ENCODE assay signal across 9 cellular contexts in genomic region chr17:81713556-81714411, GRCh38. TPM values are rescaled to one million over a fixed set of nuclear protein-coding genes. Genes with fewer than 3 reads are reported as not detected.
DNase-seq lines count a peak whose midpoint lies in the region; ATAC-seq and TF ChIP-seq lines count a peak whose summit lies in the region.
"Had no signal": no experiment of that assay in that cellular context is flagged by ENCODE, and none has a peak within 500 bp of the region (broad histone marks: within the 10 kb centered on the region; RNA-seq: fewer than 3 reads in every experiment).

No MANE protein-coding gene starts in this region.

- H3K27ac ChIP-seq in Panc1 (ENCODE audit: low read length), result peak overlapping the region; percentile 92
- H3K27ac ChIP-seq in duodenal mucosa (ENCODE audit: low read depth, low read length), result peak overlapping the region; percentile 3
- H3K27ac ChIP-seq: SJSA1 had no signal

- no peaks in the 10 kb centered on the region for H3K27me3 ChIP-seq in Panc1 (ENCODE audit: control insufficient read depth, insufficient read depth, low read length)
- no peaks in the 10 kb centered on the region for H3K27me3 ChIP-seq in duodenal mucosa (ENCODE audit: control insufficient read depth in 1 of 2, insufficient read depth in 2 of 2, low read length in 2 of 2)
- H3K27me3 ChIP-seq: SJSA1 had no signal

- ATAC-seq in Panc1, result peak; percentile 28
- no peak for ATAC-seq in GM19455 (IDR thresholded peaks at IDR 0.05; ENCODE audit: unreplicated experiment)
- ATAC-seq in GM21390 (IDR thresholded peaks at IDR 0.05; ENCODE audit: unreplicated experiment), result no peak

- no peak for TF ChIP-seq CTCF in Panc1 (IDR thresholded peaks at IDR 0.05)
- TF ChIP-seq CTCF in progenitor cell of endocrine pancreas (IDR thresholded peaks at IDR 0.05; ENCODE audit: unreplicated experiment), result no peak

- peak overlapping the region; percentile 91 for H3K4me3 Mint-ChIP-seq in progenitor cell of endocrine pancreas (ENCODE audit: low read depth)

- CTCF ChIA-PET in Panc1 (lab: Charles Lee), result no interaction called here

- H3K27ac Mint-ChIP-seq in progenitor cell of endocrine pancreas, result peak overlapping the region; percentile 97

- H3K9ac ChIP-seq in duodenal mucosa (ENCODE audit: low read depth in 1 of 2, low read length in 2 of 2), result peak overlapping the region; percentile 70 to 75

- H3K9me3 Mint-ChIP-seq in progenitor cell of endocrine pancreas (ENCODE audit: low read depth), result no peaks in the 10 kb centered on the region

- H3K27me3 Mint-ChIP-seq in progenitor cell of endocrine pancreas, result peaks cover 5% of the 10 kb centered on the region

- H3K36me3 ChIP-seq in Panc1 (ENCODE audit: control insufficient read depth, insufficient read depth, low read length), result peaks cover 3% of the 10 kb centered on the region; the same call in 1 of the 2 replicates
- peaks cover 4 to 8% of the 10 kb centered on the region in 2 donors for H3K36me3 ChIP-seq in duodenal mucosa (ENCODE audit: control insufficient read depth in 1 of 2, insufficient read depth in 2 of 2, low read length in 2 of 2)

- POLR2A ChIA-PET in Panc1 (lab: Charles Lee), result interaction anchor here (0.6 kb wide), 5 partner anchors 11 to 246 kb away, joined by 3 to 7 read pairs (median 5); no protein-coding TSS in a partner anchor

- peaks cover 1% of the 10 kb centered on the region for H3K36me3 Mint-ChIP-seq in progenitor cell of endocrine pancreas (ENCODE audit: insufficient read depth)

- in situ Hi-C loops in Panc1 (cut with HindIII; ENCODE audit: low pct_unique_long_range_greater_than_20kb, low sequenced_read_pairs), result no loop called here

- peaks cover 20% of the 10 kb centered on the region for H3K4me1 Mint-ChIP-seq in progenitor cell of endocrine pancreas (ENCODE audit: low read depth)

- BruUV-seq in Panc1 (replicated peaks; lab: Mats Ljungman, UMichigan), result no TSS peak

- peaks cover 34% of the 10 kb centered on the region for H3K4me1 ChIP-seq in Panc1 (ENCODE audit: control insufficient read depth, insufficient read depth, low read length)
- peaks cover 25 to 40% of the 10 kb centered on the region in 2 donors for H3K4me1 ChIP-seq in duodenal mucosa (ENCODE audit: control insufficient read depth in 1 of 2, insufficient read depth in 2 of 2, low read length in 2 of 2)

- intact Hi-C loops in Panc1 (cut with micrococcal nuclease; ENCODE audit: unreplicated experiment), result no loop called here

- peak overlapping the region; percentile 78 to 82 for H3K4me3 ChIP-seq in Panc1 (ENCODE audit: low read depth in 2 of 2, low read length in 2 of 2)
- H3K4me3 ChIP-seq in duodenal mucosa (ENCODE audit: low read depth in 1 of 2, low read length in 2 of 2), result peak overlapping the region; percentile 66 to 75

- DNase-seq in HK-2 (ENCODE audit: unreplicated experiment), result peak; percentile 45
- no peak for DNase-seq in Panc1 (ENCODE audit: low read depth, low spot score)
- no peak for DNase-seq in progenitor cell of endocrine pancreas (ENCODE audit: low spot score, unreplicated experiment)
- no peak for DNase-seq in stimulated activated CD4-positive, alpha-beta T cell treated with anti-CD3 and anti-CD28 coated beads, Interleukin-15, amount 100 ng/mL, for 24 hours
- DNase-seq in mesenteric fat pad (ENCODE audit: low spot score), result no peak

- no peaks in the 10 kb centered on the region for H3K9me3 ChIP-seq in Panc1 (ENCODE audit: control insufficient read depth, insufficient read depth, low read depth, low read length)
- H3K9me3 ChIP-seq in duodenal mucosa (ENCODE audit: control insufficient read depth in 1 of 2, low read length in 2 of 2), result no peaks in the 10 kb centered on the region

RNA-seq across cellular contexts. Expression of gene SLC25A10, which starts 1.7 kb away (rescaled TPM):
- total RNA-seq in Panc1 (2021; ENCODE audit: unreplicated experiment) (81.2 TPM), progenitor cell of endocrine pancreas (36.9 and 40.9 TPM in 2 replicates), mesenteric fat pad (17.0 TPM)
- 87.0 TPM for polyA plus RNA-seq in Panc1 (2012; ENCODE audit: insufficient read length)

RNA-seq across cellular contexts. Expression of gene MRPL12, which starts 10.6 kb away (rescaled TPM):
- 157 TPM for total RNA-seq in Panc1 (2021; ENCODE audit: unreplicated experiment)
- 199 TPM for polyA plus RNA-seq in Panc1 (2012; ENCODE audit: insufficient read length)
- 63.6 and 63.9 TPM in 2 replicates for total RNA-seq in progenitor cell of endocrine pancreas
- 60.7 TPM for total RNA-seq in mesenteric fat pad

RNA-seq across cellular contexts. Expression of gene HGS, which starts 30.0 kb away (rescaled TPM):
- total RNA-seq in Panc1 (2021; ENCODE audit: unreplicated experiment) (240 TPM), progenitor cell of endocrine pancreas (127 and 141 TPM in 2 replicates), mesenteric fat pad (109 TPM)
- polyA plus RNA-seq in Panc1 (2012; ENCODE audit: insufficient read length), result 264 TPM

RNA-seq across cellular contexts. Expression of gene ARL16, which starts 30.2 kb away (rescaled TPM):
- total RNA-seq in Panc1 (2021; ENCODE audit: unreplicated experiment), result 52.7 TPM
- polyA plus RNA-seq in Panc1 (2012; ENCODE audit: insufficient read length), result 48.7 TPM
- total RNA-seq in progenitor cell of endocrine pancreas, result 42.1 TPM in 2 replicates
- 25.0 TPM for total RNA-seq in mesenteric fat pad

RNA-seq across cellular contexts. Expression of gene CCDC137, which starts 47.2 kb away (rescaled TPM):
- total RNA-seq in Panc1 (2021; ENCODE audit: unreplicated experiment) (74.6 TPM), progenitor cell of endocrine pancreas (24.8 and 26.6 TPM in 2 replicates), mesenteric fat pad (11.9 TPM)
- polyA plus RNA-seq in Panc1 (2012; ENCODE audit: insufficient read length), result 88.5 TPM
